ENCODE assay signal across 12 cellular contexts in the genomic region with DNA sequence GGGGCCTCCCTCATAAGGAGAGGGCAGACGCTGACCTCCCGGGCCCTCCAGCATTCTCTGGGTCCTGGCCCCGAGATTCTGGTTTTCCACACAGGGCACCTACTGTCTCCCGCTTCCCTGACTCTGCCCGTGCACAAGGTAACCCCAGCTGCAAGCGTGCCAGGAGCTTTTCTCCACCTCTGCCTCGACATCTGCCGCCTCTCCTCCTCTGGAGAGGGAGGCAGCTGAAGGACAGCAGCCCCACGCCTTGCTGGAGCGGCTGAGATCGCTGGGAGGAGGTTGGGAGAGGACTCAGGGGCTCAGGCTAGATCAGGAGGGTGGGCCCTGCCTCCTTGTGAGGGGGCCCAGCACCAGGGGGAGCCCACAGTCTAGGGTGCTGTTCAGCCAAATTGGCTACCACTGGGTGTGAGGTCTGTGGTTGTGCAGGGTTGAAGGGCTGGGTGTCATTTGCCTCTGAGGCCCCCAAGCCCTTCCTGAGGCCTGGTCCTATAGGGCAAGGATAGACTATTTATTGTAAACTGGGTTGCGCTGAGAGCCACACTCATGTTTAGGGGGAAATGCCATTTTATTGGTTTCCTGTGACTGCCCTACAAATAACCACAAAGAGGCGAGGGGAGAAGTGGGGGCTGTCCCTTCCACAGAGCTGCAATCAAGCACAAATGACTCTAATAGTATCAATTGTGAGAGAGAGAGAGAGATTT.
A peak's percentile ranks its signal among the peaks of the same experiment; 100 is the strongest.
DNase-seq lines count a peak whose midpoint lies in the region; ATAC-seq lines count a peak whose summit lies in the region.
"Had no signal": no experiment of that assay in that cellular context is flagged by ENCODE, and none has a peak within 500 bp of the region (broad histone marks: within the 10 kb centered on the region; RNA-seq: fewer than 3 reads in every experiment).

No MANE protein-coding gene starts in this region.

- H3K9me3 Mint-ChIP-seq in effector memory CD8-positive, alpha-beta T cell: no peaks in the 10 kb centered on the region

- H3K4me1 Mint-ChIP-seq in effector memory CD8-positive, alpha-beta T cell (ENCODE audit: low read depth in 2 of 2): peaks cover 29 to 30% of the 10 kb centered on the region in 2 donors

- ATAC-seq in effector memory CD8-positive, alpha-beta T cell (replicated peaks): peak; percentile 67
- ATAC-seq in HG02763 (IDR thresholded peaks at IDR 0.05; ENCODE audit: unreplicated experiment) (no peak), HG03097 (IDR thresholded peaks at IDR 0.05; ENCODE audit: low FRiP score, unreplicated experiment) (no peak)

- in situ Hi-C loops in KBM-7 (cut with MboI; ENCODE audit: low pct_unique_long_range_greater_than_20kb, low sequenced_read_pairs): no loop called here

- no peaks in the 10 kb centered on the region for H3K27me3 Mint-ChIP-seq in effector memory CD8-positive, alpha-beta T cell

- DNase-seq in stimulated activated CD4-positive, alpha-beta T cell treated with anti-CD3 and anti-CD28 coated beads, Interleukin-4, amount 100 ng/mL, for 24 hours: peak; percentile 22
- DNase-seq in stimulated activated CD4-positive, alpha-beta T cell treated with anti-CD3 and anti-CD28 coated beads, Interleukin-4, amount 100 ng/mL, for 4 hours: no peak
- DNase-seq in KBM-7 (peak; percentile 47), HK-2 (ENCODE audit: unreplicated experiment) (no peak), COLO829 (ENCODE audit: low spot score) (no peak)
- peak; percentile 36 to 57 (median 56) for DNase-seq in effector memory CD8-positive, alpha-beta T cell
- DNase-seq: COR-L47, foreskin melanocyte, NCI-H187, tibial artery had no signal

- peaks cover 21% of the 10 kb centered on the region for H3K36me3 Mint-ChIP-seq in effector memory CD8-positive, alpha-beta T cell (ENCODE audit: insufficient read depth)

- peak overlapping the region; percentile 77 to 91 for H3K27ac Mint-ChIP-seq in effector memory CD8-positive, alpha-beta T cell

- peak overlapping the region; percentile 73 to 78 for H3K4me3 Mint-ChIP-seq in effector memory CD8-positive, alpha-beta T cell

Comparison
In these comparisons a context has a peak if more than half of its experiments do, and no peak if none do; other contexts are left out.
1. DNase-seq: peak in stimulated activated CD4-positive, alpha-beta T cell treated with anti-CD3 and anti-CD28 coated beads, Interleukin-4, amount 100 ng/mL, for 24 hours (single experiment), KBM-7 (single experiment) and effector memory CD8-positive, alpha-beta T cell (3 of 3); none in stimulated activated CD4-positive, alpha-beta T cell treated with anti-CD3 and anti-CD28 coated beads, Interleukin-4, amount 100 ng/mL, for 4 hours (0 of 2), HK-2 (single experiment) and COLO829 (single experiment).